ENCODE assay signal across 24 cellular contexts in genomic region chr2:232489516-232490220, GRCh38. TPM values are rescaled to one million over a fixed set of nuclear protein-coding genes. Genes with fewer than 3 reads are reported as not detected.
DNase-seq lines count a peak whose midpoint lies in the region; ATAC-seq and TF ChIP-seq lines count a peak whose summit lies in the region.
"Had no signal": no experiment of that assay in that cellular context is flagged by ENCODE, and none has a peak within 500 bp of the region (broad histone marks: within the 10 kb centered on the region; RNA-seq: fewer than 3 reads in every experiment).

No MANE protein-coding gene starts in this region.

- no peak overlapping the region for H4K12ac ChIP-seq in trophoblast cell (ENCODE audit: low read depth, low read length)

- no CpG with 5 or more reads among the region's 9 CpGs for WGBS in trophoblast cell (ENCODE audit: extremely low coverage, insufficient coverage, insufficient read length)

- no peaks in the 10 kb centered on the region for H3K36me3 ChIP-seq in RWPE2 (ENCODE audit: low read depth)
- H3K36me3 ChIP-seq in osteoblast (ENCODE audit: insufficient read depth, low read length), result no peaks in the 10 kb centered on the region
- H3K36me3 ChIP-seq in trophoblast cell (ENCODE audit: control insufficient read depth in 1 of 2, insufficient read depth in 2 of 2, low read length in 2 of 2), result no peaks in the 10 kb centered on the region
- H3K36me3 ChIP-seq: adrenal gland, right atrium auricular region, stomach, tibial nerve had no signal

- H4K8ac ChIP-seq in trophoblast cell (ENCODE audit: low read depth, low read length), result no peak overlapping the region

- H3K79me1 ChIP-seq in trophoblast cell (ENCODE audit: low read length), result no peaks in the 10 kb centered on the region

- TF ChIP-seq CTCF in RWPE2 (IDR thresholded peaks at IDR 0.05; ENCODE audit: poor library complexity, severe bottlenecking), result no peak
- TF ChIP-seq CTCF in osteoblast (IDR thresholded peaks at IDR 0.05; ENCODE audit: extremely low read depth, low read depth, low read length), result no peak

- H2AK5ac ChIP-seq in trophoblast cell (ENCODE audit: low read length), result no peak overlapping the region

- H3K27ac ChIP-seq in RWPE2 (ENCODE audit: poor library complexity, severe bottlenecking) (no peak overlapping the region), osteoblast (ENCODE audit: low read depth, low read length) (no peak overlapping the region), trophoblast cell (ENCODE audit: low read depth, low read length) (no peak overlapping the region)
- H3K27ac ChIP-seq: adrenal gland, right atrium auricular region, stomach, tibial nerve had no signal

- H3K18ac ChIP-seq in trophoblast cell (ENCODE audit: low read length), result no peak overlapping the region

- no peak overlapping the region for H4K91ac ChIP-seq in trophoblast cell (ENCODE audit: low read depth, low read length)

- no peak overlapping the region for H2BK12ac ChIP-seq in trophoblast cell (ENCODE audit: low read length)

- no peaks in the 10 kb centered on the region for H3K79me2 ChIP-seq in osteoblast (ENCODE audit: insufficient read depth, low read length)
- no peaks in the 10 kb centered on the region for H3K79me2 ChIP-seq in trophoblast cell (ENCODE audit: control insufficient read depth, insufficient read depth, low read length, poor library complexity)

- peaks cover 43% of the 10 kb centered on the region for H3K27me3 ChIP-seq in RWPE2 (ENCODE audit: insufficient read depth, poor library complexity, severe bottlenecking)
- peaks cover 39% of the 10 kb centered on the region for H3K27me3 ChIP-seq in osteoblast (ENCODE audit: insufficient read depth, low read length)
- H3K27me3 ChIP-seq in trophoblast cell (ENCODE audit: insufficient read depth, low read length), result peaks cover 45% of the 10 kb centered on the region

- peaks cover 4% of the 10 kb centered on the region for H4K20me1 ChIP-seq in osteoblast (ENCODE audit: insufficient read depth, low read length)

- peak; percentile 27 for DNase-seq in activated CD4-positive, CD25-positive, alpha-beta regulatory T cell treated with anti-CD3 and anti-CD28 coated beads, Interleukin-2, amount 50 U/mL, for 72 hours
- no peak for DNase-seq in activated CD4-positive, CD25-positive, alpha-beta regulatory T cell (lab: John Stamatoyannopoulos, UW)
- peak; percentile 38 for DNase-seq in RWPE2 (ENCODE audit: low spot score)
- DNase-seq in osteoblast (ENCODE audit: insufficient read length, low spot score, missing footprints), result peak; percentile 84
- DNase-seq in stimulated activated CD4-positive, alpha-beta T cell treated with anti-CD3 and anti-CD28 coated beads, Interleukin-1b, Interleukin-23, amount 100 ng/mL, for 48 hours, result no peak
- no peak for DNase-seq in trophoblast cell
- DNase-seq: activated CD4-positive, alpha-beta T cell treated with anti-CD3 and anti-CD28 coated beads, Interleukin-2, amount 10 ng/mL, durations not matched to agents 24 days and 14 days; AML-193; cortex of kidney; IMR-90; mammary epithelial cell; NCI-H1417; NCI-H524 treated with DMSO at 0.1 percent for 48 hours; occipital lobe; stomach; T-helper 2 cell had no signal

- no peak overlapping the region for H2BK120ac ChIP-seq in trophoblast cell (ENCODE audit: insufficient read depth, low read length, poor library complexity)

- ATAC-seq in RWPE2 (ENCODE audit: low read depth), result no peak

- H3K4me2 ChIP-seq in osteoblast (ENCODE audit: insufficient read depth, low read length), result no peak overlapping the region
- no peak overlapping the region for H3K4me2 ChIP-seq in trophoblast cell (ENCODE audit: low read length)

- H3K9me3 ChIP-seq in RWPE2 (ENCODE audit: severe bottlenecking) (no peaks in the 10 kb centered on the region), osteoblast (ENCODE audit: low read depth, low read length) (no peaks in the 10 kb centered on the region), trophoblast cell (ENCODE audit: insufficient read depth, low read depth, low read length) (peaks cover 21% of the 10 kb centered on the region)
- H3K9me3 ChIP-seq: adrenal gland, right atrium auricular region, stomach, tibial nerve had no signal

- H3K14ac ChIP-seq in trophoblast cell (ENCODE audit: low read length), result no peak overlapping the region

- no peak overlapping the region for H3K4ac ChIP-seq in trophoblast cell (ENCODE audit: low read depth, low read length)

- no peak overlapping the region for H3K23ac ChIP-seq in trophoblast cell (ENCODE audit: low read length)

- no peaks in the 10 kb centered on the region for H3K4me1 ChIP-seq in RWPE2 (ENCODE audit: insufficient read depth, poor library complexity, severe bottlenecking)
- H3K4me1 ChIP-seq in osteoblast (ENCODE audit: insufficient read depth, low read length), result no peaks in the 10 kb centered on the region
- H3K4me1 ChIP-seq in trophoblast cell (ENCODE audit: control insufficient read depth in 1 of 2, insufficient read depth in 2 of 2, low read length in 2 of 2), result peaks cover 0 to 5% of the 10 kb centered on the region in 2 experiments

- no peak overlapping the region for H3K4me3 ChIP-seq in RWPE2 (ENCODE audit: severe bottlenecking)
- no peak overlapping the region for H3K4me3 ChIP-seq in osteoblast (ENCODE audit: insufficient read depth, low read length)
- no peak overlapping the region for H3K4me3 ChIP-seq in trophoblast cell (ENCODE audit: low read depth, low read length)
- H3K4me3 ChIP-seq: adrenal gland, right atrium auricular region, stomach, tibial nerve had no signal

- no peak overlapping the region for H2BK5ac ChIP-seq in trophoblast cell (ENCODE audit: low read depth, low read length, poor library complexity)

- H3K9ac ChIP-seq in trophoblast cell (ENCODE audit: low read length), result no peak overlapping the region

- H2AFZ ChIP-seq in osteoblast (ENCODE audit: low read length) (no peak overlapping the region), trophoblast cell (ENCODE audit: insufficient read depth, low read length, poor library complexity) (no peak overlapping the region)

RNA-seq across cellular contexts. Expression of gene ECEL1, which starts 2.0 kb away (rescaled TPM):
- total RNA-seq in osteoblast, result not detected in 2 replicates
- 0.04 and 0.07 TPM in 2 replicates for polyA plus RNA-seq in trophoblast cell (2013)
- total RNA-seq: A172; activated T-helper 1 cell treated with anti-CD3 and anti-CD28 coated beads, Interleukin-12 subunit alpha, Interleukin-12 subunit beta, Interleukin-2, Interleukin-4 antibody, amounts not matched to agents 30 ng/mL and 10 ng/mL and 1 ng/mL, durations not matched to agents 14 hours and 24 hours and 36 hours; bronchial epithelial cell; CD8-positive, alpha-beta memory T cell; IMR-90; mammary epithelial cell; right atrium auricular region had no signal
- polyA plus RNA-seq: CD8-positive, alpha-beta memory T cell; IMR-90; keratinocyte; mammary epithelial cell had no signal

RNA-seq across cellular contexts. Expression of gene PRSS56, which starts 30.5 kb away (rescaled TPM):
- not detected in 2 replicates for total RNA-seq in osteoblast
- polyA plus RNA-seq in trophoblast cell (2013), result not detected in 2 replicates
- total RNA-seq: A172; activated CD4-positive, alpha-beta T cell treated with anti-CD3 and anti-CD28 coated beads, Interleukin-2, amount 10 ng/mL, durations not matched to agents 24 days and 14 days; activated T-helper 1 cell treated with anti-CD3 and anti-CD28 coated beads, Interleukin-12 subunit alpha, Interleukin-12 subunit beta, Interleukin-2, Interleukin-4 antibody, amounts not matched to agents 30 ng/mL and 10 ng/mL and 1 ng/mL, durations not matched to agents 14 hours and 24 hours and 36 hours; bronchial epithelial cell; CD8-positive, alpha-beta memory T cell; IMR-90; mammary epithelial cell; occipital lobe; stomach; tibial nerve had no signal
- polyA plus RNA-seq: CD8-positive, alpha-beta memory T cell; IMR-90; keratinocyte; mammary epithelial cell; stomach had no signal

RNA-seq across cellular contexts. Expression of gene ALPI, which starts 33.7 kb away (rescaled TPM):
- not detected in 2 replicates for total RNA-seq in osteoblast
- not detected in 2 replicates for polyA plus RNA-seq in trophoblast cell (2013)
- total RNA-seq: A172; activated CD4-positive, alpha-beta T cell treated with anti-CD3 and anti-CD28 coated beads, Interleukin-2, amount 10 ng/mL, durations not matched to agents 24 days and 14 days; activated T-helper 1 cell treated with anti-CD3 and anti-CD28 coated beads, Interleukin-12 subunit alpha, Interleukin-12 subunit beta, Interleukin-2, Interleukin-4 antibody, amounts not matched to agents 30 ng/mL and 10 ng/mL and 1 ng/mL, durations not matched to agents 14 hours and 24 hours and 36 hours; adrenal gland; bronchial epithelial cell; CD8-positive, alpha-beta memory T cell; IMR-90; mammary epithelial cell; occipital lobe; right atrium auricular region; tibial nerve had no signal
- polyA plus RNA-seq: adrenal gland; CD8-positive, alpha-beta memory T cell; IMR-90; keratinocyte; mammary epithelial cell; stomach had no signal

RNA-seq across cellular contexts. Expression of gene CHRND, which starts 36.3 kb away (rescaled TPM):
- not detected in 2 replicates for total RNA-seq in osteoblast
- polyA plus RNA-seq in trophoblast cell (2013), result not detected in 2 replicates
- total RNA-seq: A172; activated CD4-positive, alpha-beta T cell treated with anti-CD3 and anti-CD28 coated beads, Interleukin-2, amount 10 ng/mL, durations not matched to agents 24 days and 14 days; activated T-helper 1 cell treated with anti-CD3 and anti-CD28 coated beads, Interleukin-12 subunit alpha, Interleukin-12 subunit beta, Interleukin-2, Interleukin-4 antibody, amounts not matched to agents 30 ng/mL and 10 ng/mL and 1 ng/mL, durations not matched to agents 14 hours and 24 hours and 36 hours; bronchial epithelial cell; CD8-positive, alpha-beta memory T cell; IMR-90; mammary epithelial cell; occipital lobe; stomach; tibial nerve had no signal
- polyA plus RNA-seq: CD8-positive, alpha-beta memory T cell; IMR-90; keratinocyte; mammary epithelial cell; stomach had no signal

RNA-seq across cellular contexts. Expression of gene CHRNG, which starts 49.8 kb away (rescaled TPM):
- not detected in 2 replicates for total RNA-seq in osteoblast
- 0.04 TPM in 1 of 2 replicates, not detected in the other for polyA plus RNA-seq in trophoblast cell (2013)
- total RNA-seq: A172; activated CD4-positive, alpha-beta T cell treated with anti-CD3 and anti-CD28 coated beads, Interleukin-2, amount 10 ng/mL, durations not matched to agents 24 days and 14 days; activated T-helper 1 cell treated with anti-CD3 and anti-CD28 coated beads, Interleukin-12 subunit alpha, Interleukin-12 subunit beta, Interleukin-2, Interleukin-4 antibody, amounts not matched to agents 30 ng/mL and 10 ng/mL and 1 ng/mL, durations not matched to agents 14 hours and 24 hours and 36 hours; adrenal gland; bronchial epithelial cell; CD8-positive, alpha-beta memory T cell; IMR-90; mammary epithelial cell; right atrium auricular region; stomach; tibial nerve had no signal
- polyA plus RNA-seq: CD8-positive, alpha-beta memory T cell; IMR-90; keratinocyte; mammary epithelial cell; stomach had no signal

Comparison
In these comparisons a context has a peak if more than half of its experiments do, and no peak if none do; other contexts are left out.
1. DNase-seq: peak in activated CD4-positive, CD25-positive, alpha-beta regulatory T cell treated with anti-CD3 and anti-CD28 coated beads, Interleukin-2, amount 50 U/mL, for 72 hours (single experiment), RWPE2 (single experiment) and osteoblast (single experiment); none in activated CD4-positive, CD25-positive, alpha-beta regulatory T cell (0 of 4), stimulated activated CD4-positive, alpha-beta T cell treated with anti-CD3 and anti-CD28 coated beads, Interleukin-1b, Interleukin-23, amount 100 ng/mL, for 48 hours (single experiment) and trophoblast cell (0 of 2).